In genomic region chr7:20651960-20652544, GRCh38 we compare ENCODE assay signal across 10 cellular contexts. TPM values are rescaled to one million over a fixed set of nuclear protein-coding genes. Genes with fewer than 3 reads are reported as not detected.
A peak's percentile ranks its signal among the peaks of the same experiment; 100 is the strongest.
DNase-seq lines count a peak whose midpoint lies in the region; ATAC-seq and TF ChIP-seq lines count a peak whose summit lies in the region.
"Had no signal": no experiment of that assay in that cellular context is flagged by ENCODE, and none has a peak within 500 bp of the region (broad histone marks: within the 10 kb centered on the region; RNA-seq: fewer than 3 reads in every experiment).

No MANE protein-coding gene starts in this region.

- intact Hi-C loops in spleen (cut with DNase I; ENCODE audit: low total_unique reads) = no loop called here

- TF ChIP-seq POLR2A in spleen (IDR thresholded peaks at IDR 0.05) = no peak

- H3K9me3 ChIP-seq in SJCRH30 (replicated peaks) = no peaks in the 10 kb centered on the region
- H3K9me3 ChIP-seq in spleen = no peaks in the 10 kb centered on the region

- H3K36me3 ChIP-seq in SJCRH30 (no peaks in the 10 kb centered on the region), spleen (no peaks in the 10 kb centered on the region)

- WGBS in spleen, 5 donors = 43 to 57% (median 54%) methylated on average over 10 of the region's 10 CpGs

- DNase-seq in AG08396 (ENCODE audit: low spot score) (peak; percentile 10), SJCRH30 (peak; percentile 11 to 64), glomerular visceral epithelial cell (ENCODE audit: extremely low spot score) (peak; percentile 7), spleen (no peak), NCI-H526 (lab: John Stamatoyannopoulos, UW) (no peak), ureter (ENCODE audit: low spot score) (no peak)
- no peak for DNase-seq in stimulated activated naive CD8-positive, alpha-beta T cell treated with anti-CD3 and anti-CD28 coated beads, Interleukin-15, Interleukin-2, amounts not matched to agents 100 U/mL and 50 U/mL, for 24 hours
- DNase-seq: NCI-H2171, posterior cingulate gyrus had no signal

- no peak overlapping the region for H3K4me3 ChIP-seq in GM12875 (ENCODE audit: low read depth, low read length)
- no peak overlapping the region for H3K4me3 ChIP-seq in SJCRH30
- no peak overlapping the region for H3K4me3 ChIP-seq in spleen

- no peak for ATAC-seq in stimulated activated naive CD8-positive, alpha-beta T cell treated with anti-CD3 and anti-CD28 coated beads, Interleukin-15, Interleukin-2, amounts not matched to agents 100 U/mL and 50 U/mL, for 24 hours

- no peaks in the 10 kb centered on the region for H3K27me3 ChIP-seq in SJCRH30
- H3K27me3 ChIP-seq in spleen (replicated peaks in 1 of 7) = peaks cover 0 to 27% (median 0%) of the 10 kb centered on the region in 7 donors

- peak; percentile 17; the same call in 1 of the 2 replicates for TF ChIP-seq CTCF in GM12875 (IDR thresholded peaks at IDR 0.05; ENCODE audit: borderline replicate concordance, insufficient read depth, low read depth, low read length)
- TF ChIP-seq CTCF in spleen (IDR thresholded peaks at IDR 0.05 in 8 of 11, conservative IDR thresholded peaks at IDR 0.05 in 3 of 11) = no peak

- H3K27ac ChIP-seq in SJCRH30 (no peak overlapping the region), spleen (no peak overlapping the region)

- H3K4me1 ChIP-seq in SJCRH30 (peaks cover 9% of the 10 kb centered on the region), spleen (no peaks in the 10 kb centered on the region)

RNA-seq across cellular contexts. Expression of gene ABCB5, which starts 36.6 kb away (rescaled TPM):
- 0.30 TPM in 1 of 2 replicates, not detected in the other for total RNA-seq in SJCRH30 (2014; rRNA removed; shearing (Covaris generic))
- total RNA-seq in spleen (under 1 TPM in 1 of 7 donors, not detected in 6; 0.26 TPM), ureter (0.60 TPM)
- not detected for polyA plus RNA-seq in spleen

Comparison
In these comparisons a context has a peak if more than half of its experiments do, and no peak if none do; other contexts are left out.
1. DNase-seq: peak in AG08396 (single experiment), SJCRH30 (2 of 2) and glomerular visceral epithelial cell (single experiment); none in spleen (single experiment), NCI-H526 (0 of 2), ureter (single experiment) and stimulated activated naive CD8-positive, alpha-beta T cell treated with anti-CD3 and anti-CD28 coated beads, Interleukin-15, Interleukin-2, amounts not matched to agents 100 U/mL and 50 U/mL, for 24 hours (single experiment).